ENCODE assay signal across 9 cellular contexts in genomic region chr17:2724783-2725164, GRCh38. TPM values are rescaled to one million over a fixed set of nuclear protein-coding genes. Genes with fewer than 3 reads are reported as not detected.
DNase-seq lines count a peak whose midpoint lies in the region; ATAC-seq and TF ChIP-seq lines count a peak whose summit lies in the region.
"Had no signal": no experiment of that assay in that cellular context is flagged by ENCODE, and none has a peak within 500 bp of the region (broad histone marks: within the 10 kb centered on the region; RNA-seq: fewer than 3 reads in every experiment).

No MANE protein-coding gene starts in this region.

- H3K4me3 ChIP-seq in HUES48 (ENCODE audit: low read depth, low read length) = peak overlapping the region; percentile 55; the same call in 1 of the 2 replicates
- peak overlapping the region in 9 of 10 donors; percentile 10 to 57 (median 41) for H3K4me3 ChIP-seq in heart right ventricle
- H3K4me3 ChIP-seq in gastrocnemius medialis = peak overlapping the region; percentile 6 to 56 (median 49)

- H3K27ac Mint-ChIP-seq in HFFc6 = no peak overlapping the region

- peak in 4 of 9 donors; percentile 17 to 51 (median 45) for TF ChIP-seq CTCF in heart right ventricle (IDR thresholded peaks at IDR 0.05)
- peak in 1 of 5 experiments; percentile 34 for TF ChIP-seq CTCF in gastrocnemius medialis (IDR thresholded peaks at IDR 0.05 in 4 of 5, conservative IDR thresholded peaks at IDR 0.05 in 1 of 5)
- no peak for TF ChIP-seq CTCF in HFFc6 (IDR thresholded peaks at IDR 0.05)

- peaks cover 12% of the 10 kb centered on the region for H3K4me1 ChIP-seq in HUES48 (ENCODE audit: control insufficient read depth, insufficient read depth, low read length)
- H3K4me1 ChIP-seq in heart right ventricle = peaks cover 0 to 12% (median 8%) of the 10 kb centered on the region in 9 donors
- peaks cover 0 to 15% of the 10 kb centered on the region in 2 donors for H3K4me1 ChIP-seq in gastrocnemius medialis

- H3K9me3 Mint-ChIP-seq in activated T-cell treated with anti-CD3 and anti-CD28 coated beads, Interleukin-2, amount 50 U/mL, for 4 hours = no peaks in the 10 kb centered on the region
- no peaks in the 10 kb centered on the region for H3K9me3 Mint-ChIP-seq in HFFc6

- in situ Hi-C loops in gastrocnemius medialis (cut with MboI; ENCODE audit: low sequenced_read_pairs in 4 of 4) = loop anchor here in 1 of 4 donors (25.0 kb wide), 1 partner anchor 312 kb away; the partner anchor contains the start of gene MNT

- H3K9me3 ChIP-seq in HUES48 (ENCODE audit: control insufficient read depth, insufficient read depth, low read length) (no peaks in the 10 kb centered on the region), heart right ventricle (no peaks in the 10 kb centered on the region), gastrocnemius medialis (no peaks in the 10 kb centered on the region)

- ATAC-seq in activated T-cell treated with anti-CD3 and anti-CD28 coated beads, Interleukin-2, amount 50 U/mL, for 4 hours = peak; percentile 81 to 83
- ATAC-seq in heart right ventricle (peak; percentile 38 to 73 (median 59)), gastrocnemius medialis (peak; percentile 61 to 63), HG02938 (IDR thresholded peaks at IDR 0.05; ENCODE audit: unreplicated experiment) (no peak)

- TF ChIP-seq POLR2A in gastrocnemius medialis (IDR thresholded peaks at IDR 0.05) = no peak

- DNase-seq in activated T-cell treated with anti-CD3 and anti-CD28 coated beads, Interleukin-2, amount 50 U/mL, for 4 hours = no peak
- DNase-seq in heart right ventricle = peak in 1 of 2 donors; percentile 51
- no peak for DNase-seq in gastrocnemius medialis
- DNase-seq in SIG-M5 (lab: John Stamatoyannopoulos, UW) = no peak
- DNase-seq in DMS 273 (lab: John Stamatoyannopoulos, UW; ENCODE audit: unreplicated experiment) = no peak
- no peak for DNase-seq in HFFc6

- H3K27ac ChIP-seq in HUES48 (ENCODE audit: low read depth, low read length) = no peak overlapping the region
- H3K27ac ChIP-seq in heart right ventricle = peak overlapping the region in 3 of 10 donors; percentile 15 to 82 (median 63)
- H3K27ac ChIP-seq in gastrocnemius medialis = no peak overlapping the region

- WGBS in heart right ventricle, 2 donors = 2 to 3% methylated on average over 40 of the region's 40 CpGs

- H3K36me3 ChIP-seq in HUES48 (ENCODE audit: control insufficient read depth, insufficient read depth, low read length) = peaks cover 7% of the 10 kb centered on the region; the same call in 1 of the 2 replicates
- no peaks in the 10 kb centered on the region for H3K36me3 ChIP-seq in heart right ventricle
- no peaks in the 10 kb centered on the region for H3K36me3 ChIP-seq in gastrocnemius medialis

- peak overlapping the region; percentile 60; the same call in 1 of the 2 replicates for H3K9ac ChIP-seq in HUES48 (ENCODE audit: low read depth, low read length)

- no peaks in the 10 kb centered on the region for H3K36me3 Mint-ChIP-seq in activated T-cell treated with anti-CD3 and anti-CD28 coated beads, Interleukin-2, amount 50 U/mL, for 4 hours (ENCODE audit: insufficient read depth)
- H3K36me3 Mint-ChIP-seq in HFFc6 (ENCODE audit: low read depth) = no peaks in the 10 kb centered on the region

- peaks cover 30% of the 10 kb centered on the region for H3K27me3 Mint-ChIP-seq in activated T-cell treated with anti-CD3 and anti-CD28 coated beads, Interleukin-2, amount 50 U/mL, for 4 hours (ENCODE audit: low read depth)
- peaks cover 42% of the 10 kb centered on the region for H3K27me3 Mint-ChIP-seq in HFFc6 (ENCODE audit: insufficient read depth)

- H3K4me3 Mint-ChIP-seq in activated T-cell treated with anti-CD3 and anti-CD28 coated beads, Interleukin-2, amount 50 U/mL, for 4 hours = peak overlapping the region; percentile 31
- H3K4me3 Mint-ChIP-seq in HFFc6 = no peak overlapping the region

- intact Hi-C loops in heart right ventricle (cut with DNase I) (no loop called here), gastrocnemius medialis (cut with DNase I; ENCODE audit: low total_unique reads) (no loop called here)

- no peaks in the 10 kb centered on the region; the same call in 1 of the 2 replicates for H3K27me3 ChIP-seq in HUES48 (ENCODE audit: control insufficient read depth, insufficient read depth, low read length)
- H3K27me3 ChIP-seq in heart right ventricle = peaks cover 0 to 34% (median 6%) of the 10 kb centered on the region in 7 donors
- peaks cover 0 to 15% (median 4%) of the 10 kb centered on the region in 3 donors for H3K27me3 ChIP-seq in gastrocnemius medialis

- peaks cover 6% of the 10 kb centered on the region for H3K4me1 Mint-ChIP-seq in activated T-cell treated with anti-CD3 and anti-CD28 coated beads, Interleukin-2, amount 50 U/mL, for 4 hours (ENCODE audit: low read depth)
- H3K4me1 Mint-ChIP-seq in HFFc6 (ENCODE audit: low read depth) = no peaks in the 10 kb centered on the region

RNA-seq across cellular contexts. Expression of gene CLUH, which starts 13.2 kb away (rescaled TPM):
- total RNA-seq in activated T-cell treated with anti-CD3 and anti-CD28 coated beads, Interleukin-2, amount 50 U/mL, for 4 hours = 100 to 1,000 TPM; 245 to 297 (median 279) TPM
- 100 to 1,000 TPM; 122 to 198 (median 170) TPM for total RNA-seq in heart right ventricle
- 100 to 1,000 TPM in 1 of 2 donors, 10 to 100 TPM in 1; 55.6 to 123 TPM for polyA plus RNA-seq in heart right ventricle
- 100 to 1,000 TPM; 104 to 286 (median 211) TPM for total RNA-seq in gastrocnemius medialis
- total RNA-seq in HFFc6 (2021; fragmentation: NEBNext Ultra II Directional; extraction: Animal tissue kit (Norgen Biotek cat#: 25700)) = 10 to 100 TPM; 42.7 to 62.9 (median 48.6) TPM

RNA-seq across cellular contexts. Expression of gene CCDC92B, which starts 24.7 kb away (rescaled TPM):
- under 1 TPM in 1 of 3 donors, not detected in 2; 0.16 TPM for total RNA-seq in activated T-cell treated with anti-CD3 and anti-CD28 coated beads, Interleukin-2, amount 50 U/mL, for 4 hours
- total RNA-seq in heart right ventricle (under 1 TPM; 0.06 to 0.30 (median 0.19) TPM), gastrocnemius medialis (not detected)
- polyA plus RNA-seq in heart right ventricle = under 1 TPM; 0.06 to 0.44 TPM
- total RNA-seq in HFFc6 (2021; fragmentation: NEBNext Ultra II Directional; extraction: Animal tissue kit (Norgen Biotek cat#: 25700)) = not detected
- total RNA-seq: LHCN-M2 had no signal
